9 cellular contexts compared by ENCODE assay signal in genomic region chr5:135847976-135848375, GRCh38. TPM values are rescaled to one million over a fixed set of nuclear protein-coding genes. Genes with fewer than 3 reads are reported as not detected.
"Had no signal": no experiment of that assay in that cellular context is flagged by ENCODE, and none has a peak within 500 bp of the region (broad histone marks: within the 10 kb centered on the region; RNA-seq: fewer than 3 reads in every experiment).

No MANE protein-coding gene starts in this region.

- H3K4me3 Mint-ChIP-seq: GM23338, H9, IgD-negative memory B cell had no signal

- ATAC-seq: GM23338, HepG2 had no signal

- H3K4me2 ChIP-seq: GM23338 had no signal

- H3K9me3 Mint-ChIP-seq: GM23338, H9 had no signal

- DNase-seq: H9, HCEC 1CT had no signal

- H3K4me3 ChIP-seq: GM23338 had no signal

- H3K36me3 Mint-ChIP-seq: IgD-negative memory B cell had no signal

- H3K4me1 Mint-ChIP-seq: GM23338, H9 had no signal

- H3K27me3 Mint-ChIP-seq: IgD-negative memory B cell had no signal

- FAIRE-seq: H1, H54, HepG2 had no signal

- H3K27ac Mint-ChIP-seq: GM23338, H9, IgD-negative memory B cell had no signal

- H2AFZ ChIP-seq: GM23338 had no signal

- H3K27ac ChIP-seq: HL-60 had no signal

RNA-seq across cellular contexts. Expression of gene SLC25A48, which starts 13.5 kb away (rescaled TPM):
- polyA plus RNA-seq: IgD-negative memory B cell had no signal

RNA-seq across cellular contexts. Expression of gene IL9, which starts 47.7 kb away (rescaled TPM):
- total RNA-seq: GM23338, H1, H9, HepG2, HT1080 had no signal
- polyA plus RNA-seq: GM23338, H1, HepG2, IgD-negative memory B cell had no signal
